In the genomic region with DNA sequence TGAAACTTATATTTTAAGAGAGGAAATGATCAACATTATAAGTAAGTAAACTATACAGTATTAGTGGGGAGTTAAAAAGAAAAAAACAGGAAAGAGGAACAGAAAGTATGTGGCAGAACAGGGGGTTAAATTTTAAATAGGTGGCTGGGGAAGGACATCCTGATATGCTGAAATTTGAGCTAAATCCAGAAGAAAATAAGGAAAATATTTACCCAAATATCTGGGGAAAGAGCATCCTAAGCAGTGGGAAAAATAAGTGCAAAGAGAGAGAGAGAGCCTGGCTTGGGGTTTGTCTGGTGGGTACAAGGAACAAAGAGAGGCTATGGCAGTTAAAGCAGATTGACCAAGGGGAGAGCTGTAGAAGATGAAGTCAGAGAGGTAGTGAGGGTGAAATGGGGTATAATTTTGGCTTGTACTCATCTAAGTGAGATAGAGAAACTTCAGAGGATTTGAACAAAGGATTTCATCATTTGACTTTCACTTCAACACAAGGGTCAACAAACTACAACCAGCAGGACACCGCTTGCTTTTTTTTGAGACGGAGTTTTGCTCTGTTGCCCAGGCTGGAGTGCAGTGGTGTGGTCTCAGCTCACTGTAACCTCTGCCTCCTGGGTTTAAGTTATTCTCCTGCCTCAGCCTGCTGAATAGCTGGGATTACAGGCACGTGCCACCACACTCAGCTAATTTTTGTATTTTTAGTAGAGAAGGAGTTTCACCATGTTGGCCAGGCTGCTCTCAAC, we compare ENCODE assay signal across 11 cellular contexts.
DNase-seq lines count a peak whose midpoint lies in the region; ATAC-seq, FAIRE-seq and TF ChIP-seq lines count a peak whose summit lies in the region.
"Had no signal": no experiment of that assay in that cellular context is flagged by ENCODE, and none has a peak within 500 bp of the region (broad histone marks: within the 10 kb centered on the region; RNA-seq: fewer than 3 reads in every experiment).

No MANE protein-coding gene starts in this region.

- H4K20me1 ChIP-seq in GM12878 (ENCODE audit: control insufficient read depth, insufficient read depth): no peaks in the 10 kb centered on the region

- no peaks in the 10 kb centered on the region for H3K27me3 ChIP-seq in GM12878 (replicated peaks in 1 of 2; ENCODE audit: control insufficient read depth in 2 of 2, insufficient read depth in 2 of 2, low read length in 1 of 2)
- H3K27me3 ChIP-seq: esophagus muscularis mucosa had no signal

- DNase-seq in GM12878 (ENCODE audit: low read depth, low spot score) (peak; percentile 67), NCI-H1436 (lab: John Stamatoyannopoulos, UW) (no peak), NCI-H2196 (lab: John Stamatoyannopoulos, UW; ENCODE audit: unreplicated experiment) (no peak), NCI-H1048 (lab: John Stamatoyannopoulos, UW) (no peak)
- DNase-seq in stimulated activated CD4-positive, alpha-beta T cell treated with anti-CD3 and anti-CD28 coated beads, Interleukin-1b, Interleukin-23, amount 100 ng/mL, for 48 hours: no peak
- DNase-seq: NCI-H510A had no signal

- WGBS in GM12878 (ENCODE audit: insufficient coverage, insufficient replicate concordance, low lambda C conversion rate, missing lambda C conversion rate): 49% methylated on average over 3 of the region's 3 CpGs

- intact Hi-C loops in GM12878 (cut with micrococcal nuclease; ENCODE audit: unreplicated experiment): loop anchor here (1.0 to 10.0 kb wide), 10 partner anchors 52 to 790 kb away; a partner anchor contains a TSS

- peak; percentile 56 for ATAC-seq in GM18873 (IDR thresholded peaks at IDR 0.05; ENCODE audit: low FRiP score, unreplicated experiment)
- ATAC-seq in GM21529 (IDR thresholded peaks at IDR 0.05; ENCODE audit: unreplicated experiment): peak; percentile 74
- ATAC-seq in HG03097 (IDR thresholded peaks at IDR 0.05; ENCODE audit: low FRiP score, unreplicated experiment): peak; percentile 57
- peak; percentile 84 for ATAC-seq in GM12878

- peaks cover 18% of the 10 kb centered on the region for H3K9me3 ChIP-seq in GM12878 (replicated peaks; ENCODE audit: control insufficient read depth, insufficient read depth, low read length)

- CTCF ChIA-PET in GM12878 (lab: Yijun Ruan, JAX): interaction anchor here (0.6 to 4.2 kb wide), 16 partner anchors 18 to 573 kb away, joined by 3 to 28 read pairs (median 4); no protein-coding TSS in a partner anchor

- 0 out of 2 replicates have a peak overlapping the region, but pooled peaks have one; percentile 17 for H3K4me3 ChIP-seq in GM12878
- H3K4me3 ChIP-seq: esophagus muscularis mucosa had no signal

- POLR2A ChIA-PET in GM12878 (lab: Charles Lee): interaction anchor here (0.8 to 2.3 kb wide), 7 partner anchors 10 to 375 kb away, joined by 3 to 15 read pairs (median 4); no protein-coding TSS in a partner anchor

- no TSS peak for BruUV-seq in GM12878 (replicated peaks; lab: Mats Ljungman, UMichigan)

- peak overlapping the region; percentile 60 for H3K9ac ChIP-seq in GM12878 (ENCODE audit: control insufficient read depth, insufficient read depth, low read length)

- TF ChIP-seq POLR2A in GM12878 (IDR thresholded peaks at IDR 0.05; ENCODE audit: low read depth, low read length): no peak

- TF ChIP-seq EP300 in GM12878 (IDR thresholded peaks at IDR 0.05; ENCODE audit: borderline replicate concordance in 1 of 2, control insufficient read depth in 1 of 2, low read depth in 2 of 2, low read length in 2 of 2): peak in 1 of 2 experiments; percentile 44; a peak in 2 of 4 replicates

- H2AFZ ChIP-seq in GM12878 (ENCODE audit: control insufficient read depth, low read depth, low read length): peak overlapping the region; percentile 62

- TF ChIP-seq CTCF in GM12878 (IDR thresholded peaks at IDR 0.05 in 2 of 3, conservative IDR thresholded peaks at IDR 0.05 in 1 of 3; ENCODE audit: control insufficient read depth in 2 of 3, extremely low read depth in 1 of 3, insufficient read depth in 1 of 3, low read depth in 3 of 3, low read length in 3 of 3): no peak

- RAD21 ChIA-PET in GM12878 (lab: Charles Lee; ENCODE audit: unreplicated experiment): interaction anchor here (0.6 to 5.2 kb wide), 25 partner anchors 10 to 662 kb away, joined by 3 to 56 read pairs (median 5); no protein-coding TSS in a partner anchor

- TF ChIP-seq RAD21 in GM12878 (IDR thresholded peaks at IDR 0.05; ENCODE audit: insufficient read depth, low read depth, low read length): no peak

- H3K79me2 ChIP-seq in GM12878 (ENCODE audit: control insufficient read depth, insufficient read depth, low read length): no peaks in the 10 kb centered on the region

- H3K4me1 ChIP-seq in GM12878 (ENCODE audit: control insufficient read depth, insufficient read depth, low read length): peaks cover 19% of the 10 kb centered on the region
- H3K4me1 ChIP-seq: esophagus muscularis mucosa had no signal

- in situ Hi-C loops in GM12878 (cut with MboI): no loop called here

- SMC1A ChIA-PET in GM12878 (lab: Charles Lee; ENCODE audit: uncharacterized antibody, unreplicated experiment): interaction anchor here (0.6 to 7.9 kb wide), 33 partner anchors 19 to 663 kb away, joined by 3 to 48 read pairs (median 5); no protein-coding TSS in a partner anchor

- H3K36me3 ChIP-seq in GM12878 (ENCODE audit: control insufficient read depth in 2 of 2, insufficient read depth in 2 of 2, low read length in 1 of 2): no peaks in the 10 kb centered on the region
- H3K36me3 ChIP-seq: esophagus muscularis mucosa had no signal

- peak; percentile 44 for FAIRE-seq in GM12878 (lab: Jason Lieb, UNC)
- FAIRE-seq: H54 had no signal

- H3K27ac ChIP-seq in GM12878 (ENCODE audit: control insufficient read depth, insufficient read depth): peak overlapping the region; percentile 91
- H3K27ac ChIP-seq: esophagus muscularis mucosa had no signal

- H3K4me2 ChIP-seq in GM12878 (ENCODE audit: control insufficient read depth, insufficient read depth): peak overlapping the region; percentile 49

TF ChIP-seq in GM12878, 131 proteins besides CTCF, POLR2A, EP300 and RAD21 (continues in another document):
- peak; percentile 85 for TF ChIP-seq IKZF1 (conservative IDR thresholded peaks at IDR 0.05)
- TF ChIP-seq JUNB (IDR thresholded peaks at IDR 0.05): no peak; the same call in 1 of the 2 replicates
- no peak for TF ChIP-seq KLF5 (IDR thresholded peaks at IDR 0.05; ENCODE audit: partially characterized antibody)
- TF ChIP-seq ZNF217 (IDR thresholded peaks at IDR 0.05): peak; percentile 17; the same call in 1 of the 2 replicates
- TF ChIP-seq SMAD1 (IDR thresholded peaks at IDR 0.05; ENCODE audit: low read depth, partially characterized antibody): no peak
- TF ChIP-seq MEF2B (IDR thresholded peaks at IDR 0.05; ENCODE audit: partially characterized antibody, poor library complexity, severe bottlenecking): peak; percentile 6
- no peak for TF ChIP-seq MYC (IDR thresholded peaks at IDR 0.05; ENCODE audit: insufficient read depth, insufficient read length, insufficient replicate concordance, low read length, severe bottlenecking)
- TF ChIP-seq DPF2 (IDR thresholded peaks at IDR 0.05): peak; percentile 61
- TF ChIP-seq, protein P1, sequence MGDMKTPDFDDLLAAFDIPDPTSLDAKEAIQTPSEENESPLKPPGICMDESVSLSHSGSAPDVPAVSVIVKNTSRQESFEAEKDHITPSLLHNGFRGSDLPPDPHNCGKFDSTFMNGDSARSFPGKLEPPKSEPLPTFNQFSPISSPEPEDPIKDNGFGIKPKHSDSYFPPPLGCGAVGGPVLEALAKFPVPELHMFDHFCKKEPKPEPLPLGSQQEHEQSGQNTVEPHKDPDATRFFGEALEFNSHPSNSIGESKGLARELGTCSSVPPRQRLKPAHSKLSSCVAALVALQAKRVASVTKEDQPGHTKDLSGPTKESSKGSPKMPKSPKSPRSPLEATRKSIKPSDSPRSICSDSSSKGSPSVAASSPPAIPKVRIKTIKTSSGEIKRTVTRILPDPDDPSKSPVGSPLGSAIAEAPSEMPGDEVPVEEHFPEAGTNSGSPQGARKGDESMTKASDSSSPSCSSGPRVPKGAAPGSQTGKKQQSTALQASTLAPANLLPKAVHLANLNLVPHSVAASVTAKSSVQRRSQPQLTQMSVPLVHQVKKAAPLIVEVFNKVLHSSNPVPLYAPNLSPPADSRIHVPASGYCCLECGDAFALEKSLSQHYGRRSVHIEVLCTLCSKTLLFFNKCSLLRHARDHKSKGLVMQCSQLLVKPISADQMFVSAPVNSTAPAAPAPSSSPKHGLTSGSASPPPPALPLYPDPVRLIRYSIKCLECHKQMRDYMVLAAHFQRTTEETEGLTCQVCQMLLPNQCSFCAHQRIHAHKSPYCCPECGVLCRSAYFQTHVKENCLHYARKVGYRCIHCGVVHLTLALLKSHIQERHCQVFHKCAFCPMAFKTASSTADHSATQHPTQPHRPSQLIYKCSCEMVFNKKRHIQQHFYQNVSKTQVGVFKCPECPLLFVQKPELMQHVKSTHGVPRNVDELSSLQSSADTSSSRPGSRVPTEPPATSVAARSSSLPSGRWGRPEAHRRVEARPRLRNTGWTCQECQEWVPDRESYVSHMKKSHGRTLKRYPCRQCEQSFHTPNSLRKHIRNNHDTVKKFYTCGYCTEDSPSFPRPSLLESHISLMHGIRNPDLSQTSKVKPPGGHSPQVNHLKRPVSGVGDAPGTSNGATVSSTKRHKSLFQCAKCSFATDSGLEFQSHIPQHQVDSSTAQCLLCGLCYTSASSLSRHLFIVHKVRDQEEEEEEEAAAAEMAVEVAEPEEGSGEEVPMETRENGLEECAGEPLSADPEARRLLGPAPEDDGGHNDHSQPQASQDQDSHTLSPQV (IDR thresholded peaks at IDR 0.05): no peak
- no peak for TF ChIP-seq TCF12 (IDR thresholded peaks at IDR 0.05; ENCODE audit: low read depth, low read length)
- TF ChIP-seq, protein P2, sequence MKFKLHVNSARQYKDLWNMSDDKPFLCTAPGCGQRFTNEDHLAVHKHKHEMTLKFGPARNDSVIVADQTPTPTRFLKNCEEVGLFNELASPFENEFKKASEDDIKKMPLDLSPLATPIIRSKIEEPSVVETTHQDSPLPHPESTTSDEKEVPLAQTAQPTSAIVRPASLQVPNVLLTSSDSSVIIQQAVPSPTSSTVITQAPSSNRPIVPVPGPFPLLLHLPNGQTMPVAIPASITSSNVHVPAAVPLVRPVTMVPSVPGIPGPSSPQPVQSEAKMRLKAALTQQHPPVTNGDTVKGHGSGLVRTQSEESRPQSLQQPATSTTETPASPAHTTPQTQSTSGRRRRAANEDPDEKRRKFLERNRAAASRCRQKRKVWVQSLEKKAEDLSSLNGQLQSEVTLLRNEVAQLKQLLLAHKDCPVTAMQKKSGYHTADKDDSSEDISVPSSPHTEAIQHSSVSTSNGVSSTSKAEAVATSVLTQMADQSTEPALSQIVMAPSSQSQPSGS (IDR thresholded peaks at IDR 0.05; ENCODE audit: low read length): 0 out of 2 replicates have a peak, but pooled peaks have one; percentile 17
- no peak; the same call in 1 of the 2 replicates for TF ChIP-seq MTA3 (IDR thresholded peaks at IDR 0.05; ENCODE audit: borderline replicate concordance, low read length)
- TF ChIP-seq CBX5 (IDR thresholded peaks at IDR 0.05; ENCODE audit: low read depth): no peak
